ENCODE assay signal across 19 cellular contexts in genomic region chr14:75984674-75985073, GRCh38. TPM values are rescaled to one million over a fixed set of nuclear protein-coding genes. Genes with fewer than 3 reads are reported as not detected.
DNase-seq lines count a peak whose midpoint lies in the region; ATAC-seq, FAIRE-seq and TF ChIP-seq lines count a peak whose summit lies in the region.
"Had no signal": no experiment of that assay in that cellular context is flagged by ENCODE, and none has a peak within 500 bp of the region (broad histone marks: within the 10 kb centered on the region; RNA-seq: fewer than 3 reads in every experiment).

No MANE protein-coding gene starts in this region.

- H3K4me1 ChIP-seq in parathyroid adenoma, result peaks cover 29% of the 10 kb centered on the region
- peaks cover 7% of the 10 kb centered on the region for H3K4me1 ChIP-seq in ovary (ENCODE audit: insufficient read depth)

- H3K27ac ChIP-seq in coronary artery (peak overlapping the region; percentile 87 to 97), parathyroid adenoma (peak overlapping the region; percentile 59), ovary (no peak overlapping the region)

- no peak for ATAC-seq in HG03378 (IDR thresholded peaks at IDR 0.05; ENCODE audit: unreplicated experiment)
- ATAC-seq: stimulated activated naive CD8-positive, alpha-beta T cell treated with anti-CD3 and anti-CD28 coated beads, Interleukin-15, Interleukin-2, amounts not matched to agents 100 U/mL and 50 U/mL, for 24 hours had no signal

- FAIRE-seq in HTR-8/SVneo (lab: Jason Lieb, UNC), result peak; percentile 62
- FAIRE-seq: D721Med had no signal

- H3K4me3 ChIP-seq in coronary artery (no peak overlapping the region), parathyroid adenoma (ENCODE audit: low read depth, low read length) (peak overlapping the region; percentile 92), ovary (no peak overlapping the region)

- TF ChIP-seq EP300 in ovary (IDR thresholded peaks at IDR 0.05), result no peak

- peaks cover 12% of the 10 kb centered on the region for H3K79me2 ChIP-seq in parathyroid adenoma

- peak overlapping the region; percentile 91 for H3K4me2 ChIP-seq in parathyroid adenoma (ENCODE audit: low read length)

- no peak for TF ChIP-seq CTCF in coronary artery (IDR thresholded peaks at IDR 0.05)
- no peak for TF ChIP-seq CTCF in parathyroid adenoma (IDR thresholded peaks at IDR 0.05)
- no peak for TF ChIP-seq CTCF in ovary (IDR thresholded peaks at IDR 0.05)

- peak; percentile 3 for DNase-seq in NCI-H82 (lab: John Stamatoyannopoulos, UW)
- no peak for DNase-seq in NCI-H82 treated with DMSO at 0.1 percent for 48 hours (lab: John Stamatoyannopoulos, UW; ENCODE audit: unreplicated experiment)
- DNase-seq in HTR-8/SVneo (ENCODE audit: insufficient read length, low spot score), result no peak
- no peak for DNase-seq in coronary artery (ENCODE audit: low spot score)
- DNase-seq in ovary, result no peak
- no peak for DNase-seq in NCI-H1930 (lab: John Stamatoyannopoulos, UW)
- DNase-seq: activated CD4-positive, alpha-beta T cell treated with anti-CD3 and anti-CD28 coated beads, Interleukin-2, amount 50 U/mL, for 1 hour; activated effector memory CD4-positive, alpha-beta T cell treated with Interleukin-2 at 50 U/mL for 16 hours; effector memory CD4-positive, alpha-beta T cell; foreskin melanocyte; islet precursor cell; KBM-7; NCI-H1436; NCI-H510A treated with DMSO at 0.1 percent for 48 hours; stimulated activated naive CD8-positive, alpha-beta T cell treated with anti-CD3 and anti-CD28 coated beads, Interleukin-15, Interleukin-2, amounts not matched to agents 100 U/mL and 50 U/mL, for 24 hours; T-helper 17 cell had no signal

- no peak for TF ChIP-seq POLR2A in ovary (IDR thresholded peaks at IDR 0.05)

- no peak overlapping the region for H3K9ac ChIP-seq in parathyroid adenoma

- H3K27me3 ChIP-seq in parathyroid adenoma (ENCODE audit: control insufficient read depth, insufficient read depth, low read length) (no peaks in the 10 kb centered on the region), ovary (no peaks in the 10 kb centered on the region)

- H2AFZ ChIP-seq in parathyroid adenoma, result peak overlapping the region; percentile 95

- H3K36me3 ChIP-seq in parathyroid adenoma (ENCODE audit: control insufficient read depth, insufficient read depth, low read length) (no peaks in the 10 kb centered on the region), ovary (no peaks in the 10 kb centered on the region)

- intact Hi-C loops in ovary (cut with DNase I), result loop anchor here (5.0 to 10.0 kb wide), 5 partner anchors 77 to 407 kb away; partner anchors contain the start of gene FLVCR2 (in 2 of the 4)

- 72 to 74% (median 74%) methylated on average over 2 of the region's 2 CpGs for WGBS in ovary, 3 donors

- H3K9me3 ChIP-seq in parathyroid adenoma (ENCODE audit: control insufficient read depth, low read length), result no peaks in the 10 kb centered on the region
- H3K9me3 ChIP-seq in ovary, result no peaks in the 10 kb centered on the region

RNA-seq across cellular contexts. Expression of gene IFT43, which starts 0.9 kb away (rescaled TPM):
- 10 to 100 TPM; 23.7 to 48.8 (median 30.2) TPM for total RNA-seq in ovary
- polyA plus RNA-seq in ovary, result 10 to 100 TPM; 14.2 to 33.0 TPM

RNA-seq across cellular contexts. Expression of gene TGFB3, which starts 2.9 kb away (rescaled TPM):
- total RNA-seq in ovary, result 10 to 100 TPM in 6 of 7 donors, 1 to 10 TPM in 1; 5.7 to 23.7 (median 16.4) TPM
- polyA plus RNA-seq in ovary, result 10 to 100 TPM in 1 of 2 donors, 1 to 10 TPM in 1; 7.5 to 23.6 TPM

Comparison
In these comparisons a context has a peak if more than half of its experiments do, and no peak if none do; other contexts are left out.
1. H3K27ac ChIP-seq: peak in coronary artery (2 of 2) and parathyroid adenoma (single experiment); none in ovary (0 of 2).